ENCODE assay signal across 16 cellular contexts in genomic region chr11:85170184-85170583, GRCh38.
DNase-seq lines count a peak whose midpoint lies in the region; ATAC-seq and TF ChIP-seq lines count a peak whose summit lies in the region.
"Had no signal": no experiment of that assay in that cellular context is flagged by ENCODE, and none has a peak within 500 bp of the region (broad histone marks: within the 10 kb centered on the region; RNA-seq: fewer than 3 reads in every experiment).

No MANE protein-coding gene starts in this region.

- H3K4me1 Mint-ChIP-seq in progenitor cell of endocrine pancreas (ENCODE audit: low read depth), result peaks cover 3% of the 10 kb centered on the region
- H3K4me1 Mint-ChIP-seq in chondrocyte (ENCODE audit: low read depth), result no peaks in the 10 kb centered on the region
- no peaks in the 10 kb centered on the region for H3K4me1 Mint-ChIP-seq in naive thymus-derived CD4-positive, alpha-beta T cell
- H3K4me1 Mint-ChIP-seq: stimulated activated naive CD8-positive, alpha-beta T cell treated with anti-CD3 and anti-CD28 coated beads, Interleukin-15, amount 100 ng/mL, for 72 hours had no signal

- no peaks in the 10 kb centered on the region for H3K36me3 ChIP-seq in naive thymus-derived CD4-positive, alpha-beta T cell (ENCODE audit: control insufficient read depth in 2 of 3, insufficient read depth in 3 of 3, low read length in 3 of 3)
- H3K36me3 ChIP-seq: colonic mucosa had no signal

- no peaks in the 10 kb centered on the region for H3K27me3 ChIP-seq in naive thymus-derived CD4-positive, alpha-beta T cell (ENCODE audit: control insufficient read depth in 2 of 2, insufficient read depth in 2 of 2, low read length in 2 of 2)
- H3K27me3 ChIP-seq: colonic mucosa had no signal

- no peaks in the 10 kb centered on the region for H3K4me1 ChIP-seq in naive thymus-derived CD4-positive, alpha-beta T cell (ENCODE audit: control insufficient read depth in 2 of 2, insufficient read depth in 2 of 2, low read length in 2 of 2)
- H3K4me1 ChIP-seq: colonic mucosa had no signal

- CTCF ChIA-PET in naive thymus-derived CD4-positive, alpha-beta T cell (lab: Charles Lee), result no interaction called here

- H3K27ac ChIP-seq in naive thymus-derived CD4-positive, alpha-beta T cell (ENCODE audit: low read depth, low read length), result no peak overlapping the region
- H3K27ac ChIP-seq: colonic mucosa had no signal

- H3K9me3 Mint-ChIP-seq in progenitor cell of endocrine pancreas (ENCODE audit: low read depth), result peaks cover 10% of the 10 kb centered on the region
- peaks cover 24% of the 10 kb centered on the region for H3K9me3 Mint-ChIP-seq in chondrocyte (ENCODE audit: low read depth)
- H3K9me3 Mint-ChIP-seq in naive thymus-derived CD4-positive, alpha-beta T cell, result peaks cover 14 to 53% (median 33%) of the 10 kb centered on the region in 11 donors

- H3K27me3 Mint-ChIP-seq in progenitor cell of endocrine pancreas, result no peaks in the 10 kb centered on the region
- H3K27me3 Mint-ChIP-seq in chondrocyte (ENCODE audit: low read depth), result peaks cover 11% of the 10 kb centered on the region
- peaks cover 0 to 4% (median 0%) of the 10 kb centered on the region in 5 donors for H3K27me3 Mint-ChIP-seq in naive thymus-derived CD4-positive, alpha-beta T cell
- H3K27me3 Mint-ChIP-seq: CD4-positive, alpha-beta T cell; stimulated activated naive CD8-positive, alpha-beta T cell treated with anti-CD3 and anti-CD28 coated beads, Interleukin-15, amount 100 ng/mL, for 72 hours had no signal

- POLR2A ChIA-PET in naive thymus-derived CD4-positive, alpha-beta T cell (lab: Charles Lee), result no interaction called here

- no peaks in the 10 kb centered on the region for H3K36me3 Mint-ChIP-seq in progenitor cell of endocrine pancreas (ENCODE audit: insufficient read depth)
- H3K36me3 Mint-ChIP-seq in chondrocyte (ENCODE audit: low read depth), result no peaks in the 10 kb centered on the region
- H3K36me3 Mint-ChIP-seq in naive thymus-derived CD4-positive, alpha-beta T cell, result peaks cover 0 to 22% (median 4%) of the 10 kb centered on the region in 5 donors

- H3K4me3 Mint-ChIP-seq in progenitor cell of endocrine pancreas (ENCODE audit: low read depth) (no peak overlapping the region), chondrocyte (ENCODE audit: unreplicated experiment) (no peak overlapping the region)
- H3K4me3 Mint-ChIP-seq in naive thymus-derived CD4-positive, alpha-beta T cell, result no peak overlapping the region
- H3K4me3 Mint-ChIP-seq: CD4-positive, alpha-beta T cell; stimulated activated naive CD8-positive, alpha-beta T cell treated with anti-CD3 and anti-CD28 coated beads, Interleukin-15, amount 100 ng/mL, for 72 hours had no signal

- no peak for ATAC-seq in naive thymus-derived CD4-positive, alpha-beta T cell
- ATAC-seq: stimulated activated naive CD8-positive, alpha-beta T cell treated with anti-CD3 and anti-CD28 coated beads, Interleukin-15, amount 100 ng/mL, for 72 hours had no signal

- intact Hi-C loops in naive thymus-derived CD4-positive, alpha-beta T cell (cut with micrococcal nuclease), result no loop called here

- no peak overlapping the region for H3K4me3 ChIP-seq in epithelial cell of proximal tubule (ENCODE audit: low read depth, low read length)
- H3K4me3 ChIP-seq in naive thymus-derived CD4-positive, alpha-beta T cell (ENCODE audit: low read length), result no peak overlapping the region
- H3K4me3 ChIP-seq: colonic mucosa had no signal

- TF ChIP-seq CTCF in epithelial cell of proximal tubule (conservative IDR thresholded peaks at IDR 0.05; ENCODE audit: low read depth, low read length) (no peak), progenitor cell of endocrine pancreas (IDR thresholded peaks at IDR 0.05; ENCODE audit: unreplicated experiment) (no peak), chondrocyte (IDR thresholded peaks at IDR 0.05) (no peak)

- peak overlapping the region; percentile 79 for H3K27ac Mint-ChIP-seq in progenitor cell of endocrine pancreas
- H3K27ac Mint-ChIP-seq in chondrocyte (ENCODE audit: unreplicated experiment), result no peak overlapping the region
- no peak overlapping the region for H3K27ac Mint-ChIP-seq in naive thymus-derived CD4-positive, alpha-beta T cell
- H3K27ac Mint-ChIP-seq: CD4-positive, alpha-beta T cell; stimulated activated naive CD8-positive, alpha-beta T cell treated with anti-CD3 and anti-CD28 coated beads, Interleukin-15, amount 100 ng/mL, for 72 hours had no signal

- DNase-seq in ELF-1 (ENCODE audit: low read depth, low spot score), result peak; percentile 43
- peak; percentile 63 for DNase-seq in OCI-M1 (lab: John Stamatoyannopoulos, UW)
- DNase-seq in epithelial cell of proximal tubule (ENCODE audit: low read depth), result peak; percentile 49
- DNase-seq in progenitor cell of endocrine pancreas (ENCODE audit: low spot score, unreplicated experiment), result no peak
- DNase-seq in COLO829 (ENCODE audit: low spot score), result no peak
- no peak for DNase-seq in chondrocyte (ENCODE audit: low spot score)
- no peak for DNase-seq in naive thymus-derived CD4-positive, alpha-beta T cell
- no peak for DNase-seq in activated naive CD4-positive, alpha-beta T cell (lab: John Stamatoyannopoulos, UW)
- DNase-seq: activated naive CD4-positive, alpha-beta T cell treated with Interleukin-2 at 50 U/mL for 16 hours; CD4-positive, alpha-beta T cell; colonic mucosa; NCI-H1092 treated with DMSO at 0.1 percent for 48 hours; retina; RPMI8226; stimulated activated naive CD8-positive, alpha-beta T cell treated with anti-CD3 and anti-CD28 coated beads, Interleukin-15, amount 100 ng/mL, for 72 hours; T-helper 9 cell had no signal

- H3K9me3 ChIP-seq in naive thymus-derived CD4-positive, alpha-beta T cell (ENCODE audit: control insufficient read depth in 2 of 3, low read length in 3 of 3), result peaks cover 0 to 7% (median 0%) of the 10 kb centered on the region in 3 experiments
- H3K9me3 ChIP-seq: colonic mucosa had no signal

Comparison
In these comparisons a context has a peak if more than half of its experiments do, and no peak if none do; other contexts are left out.
1. DNase-seq: peak in ELF-1 (single experiment), OCI-M1 (single experiment) and epithelial cell of proximal tubule (single experiment); none in progenitor cell of endocrine pancreas (single experiment), COLO829 (single experiment), chondrocyte (single experiment), naive thymus-derived CD4-positive, alpha-beta T cell (0 of 9) and activated naive CD4-positive, alpha-beta T cell (0 of 4).